In genomic region chr11:79375818-79376550, GRCh38 we compare ENCODE assay signal across 19 cellular contexts.
"Had no signal": no experiment of that assay in that cellular context is flagged by ENCODE, and none has a peak within 500 bp of the region (broad histone marks: within the 10 kb centered on the region; RNA-seq: fewer than 3 reads in every experiment).

No MANE protein-coding gene starts in this region.

- H3K4me3 ChIP-seq: body of pancreas, lung, mucosa of descending colon, tibial artery, vagina had no signal

- H3K4me3 Mint-ChIP-seq: activated B cell treated with CpG ODN at 0.5 μM for 24 hours; naive thymus-derived CD8-positive, alpha-beta T cell; stimulated activated effector memory CD8-positive, alpha-beta T cell treated with anti-CD3 and anti-CD28 coated beads, Interleukin-12 subunit alpha, Interleukin-12 subunit beta, amount 100 ng/mL, for 72 hours; T-helper 17 cell had no signal

- H3K9me3 ChIP-seq: body of pancreas, mucosa of descending colon, vagina had no signal

- H3K36me3 ChIP-seq: tibial artery, vagina had no signal

- H3K36me3 Mint-ChIP-seq: naive thymus-derived CD8-positive, alpha-beta T cell; stimulated activated effector memory CD8-positive, alpha-beta T cell treated with anti-CD3 and anti-CD28 coated beads, Interleukin-12 subunit alpha, Interleukin-12 subunit beta, amount 100 ng/mL, for 72 hours had no signal

- ATAC-seq: body of pancreas; left colon; mucosa of descending colon; naive thymus-derived CD8-positive, alpha-beta T cell; right cardiac atrium; stimulated activated effector memory CD8-positive, alpha-beta T cell treated with anti-CD3 and anti-CD28 coated beads, Interleukin-12 subunit alpha, Interleukin-12 subunit beta, amount 100 ng/mL, for 72 hours; T-helper 17 cell had no signal

- H3K27me3 ChIP-seq: body of pancreas, tibial artery, vagina had no signal

- H3K4me1 Mint-ChIP-seq: activated B cell treated with CpG ODN at 0.5 μM for 24 hours; naive thymus-derived CD8-positive, alpha-beta T cell; stimulated activated effector memory CD8-positive, alpha-beta T cell treated with anti-CD3 and anti-CD28 coated beads, Interleukin-12 subunit alpha, Interleukin-12 subunit beta, amount 100 ng/mL, for 72 hours; T-helper 17 cell had no signal

- H3K4me1 ChIP-seq: body of pancreas, tibial artery, vagina had no signal

- H3K27ac Mint-ChIP-seq: activated B cell treated with CpG ODN at 0.5 μM for 24 hours; naive thymus-derived CD8-positive, alpha-beta T cell; stimulated activated effector memory CD8-positive, alpha-beta T cell treated with anti-CD3 and anti-CD28 coated beads, Interleukin-12 subunit alpha, Interleukin-12 subunit beta, amount 100 ng/mL, for 72 hours; T-helper 17 cell had no signal

- DNase-seq: activated B cell treated with CpG ODN at 0.5 μM for 24 hours; activated CD4-positive, alpha-beta T cell treated with anti-CD3 and anti-CD28 coated beads, Interleukin-2, amount 50 U/mL, for 1 hour; activated naive CD4-positive, alpha-beta T cell treated with anti-CD3 and anti-CD28 coated beads, Interleukin-2, amount 50 U/mL, for 16 hours; activated T-cell treated with anti-CD3 and anti-CD28 coated beads for 4 hours; body of pancreas; dermis blood vessel endothelial cell; foreskin melanocyte; head of caudate nucleus; left colon; mucosa of descending colon; naive thymus-derived CD8-positive, alpha-beta T cell; nucleus accumbens; right cardiac atrium; small intestine; T-helper 17 cell; tibial artery had no signal

- H3K27me3 Mint-ChIP-seq: T-helper 17 cell had no signal

- H3K9me3 Mint-ChIP-seq: activated B cell treated with CpG ODN at 0.5 μM for 24 hours had no signal

- H3K27ac ChIP-seq: body of pancreas, tibial artery, vagina had no signal
